ENCODE assay signal across 30 cellular contexts in the genomic region with DNA sequence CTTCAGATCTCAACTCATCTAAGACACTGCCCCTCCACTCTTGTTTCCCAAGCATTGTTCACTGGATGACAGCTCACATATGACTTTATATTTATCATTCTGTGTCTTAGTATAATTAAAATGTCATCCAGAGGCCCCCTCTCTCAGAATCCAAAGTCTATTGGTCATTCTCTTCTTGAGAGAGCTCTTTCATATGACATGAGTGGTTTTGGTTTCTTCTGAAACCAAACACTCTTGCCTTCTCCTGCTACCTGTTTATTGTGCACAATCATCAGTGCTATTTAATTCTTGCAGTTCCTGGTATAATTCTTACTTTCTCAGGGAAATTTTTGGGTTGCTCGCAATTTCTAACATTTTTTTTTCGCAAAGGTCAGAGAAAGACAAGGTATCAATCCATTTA.
"Had no signal": no experiment of that assay in that cellular context is flagged by ENCODE, and none has a peak within 500 bp of the region (broad histone marks: within the 10 kb centered on the region; RNA-seq: fewer than 3 reads in every experiment).

No MANE protein-coding gene starts in this region.

- H3K4me1 ChIP-seq: ascending aorta, breast epithelium, colonic mucosa had no signal

- H3K36me3 Mint-ChIP-seq: activated CD4-positive, alpha-beta memory T cell treated with anti-CD3 and anti-CD28 coated beads for 36 hours; activated naive CD4-positive, alpha-beta T cell treated with anti-CD3 and anti-CD28 coated beads, Interleukin-2, amount 10 ng/mL, durations not matched to agents 7 days and 5 days; activated naive CD4-positive, alpha-beta T cell treated with anti-CD3 and anti-CD28 coated beads, Interleukin-2, amount 50 U/mL, for 72 hours; activated naive CD8-positive, alpha-beta T cell treated with anti-CD3 and anti-CD28 coated beads, Interleukin-2, amount 10 ng/mL, durations not matched to agents 7 days and 5 days; brain had no signal

- H3K27me3 ChIP-seq: ascending aorta, breast epithelium, cardiac muscle cell, colonic mucosa had no signal

- H3K4me3 ChIP-seq: ascending aorta, breast epithelium, cardiac muscle cell, colonic mucosa had no signal

- H3K36me3 ChIP-seq: ascending aorta, breast epithelium, cardiac muscle cell, colonic mucosa had no signal

- H3K9me3 ChIP-seq: ascending aorta, breast epithelium, colonic mucosa had no signal

- ATAC-seq: activated CD4-positive, alpha-beta T cell treated with anti-CD3 and anti-CD28 coated beads for 36 hours; activated naive CD4-positive, alpha-beta T cell treated with anti-CD3 and anti-CD28 coated beads, Interleukin-2, amount 50 U/mL, for 72 hours; activated T-cell treated with anti-CD3 and anti-CD28 coated beads, Interleukin-2, amount 50 U/mL, for 72 hours; esophagus mucosa; T-helper 17 cell had no signal

- H3K27ac ChIP-seq: ascending aorta, breast epithelium, cardiac muscle cell, colonic mucosa had no signal

- DNase-seq: activated CD4-positive, alpha-beta memory T cell treated with anti-CD3 and anti-CD28 coated beads for 36 hours; activated CD4-positive, alpha-beta T cell treated with anti-CD3 and anti-CD28 coated beads for 36 hours; activated CD4-positive, alpha-beta T cell treated with anti-CD3 and anti-CD28 coated beads, Interleukin-2, amount 10 ng/mL, durations not matched to agents 24 days and 14 days; activated CD4-positive, CD25-positive, alpha-beta regulatory T cell; activated CD4-positive, CD25-positive, alpha-beta regulatory T cell treated with anti-CD3 and anti-CD28 coated beads, Interleukin-2, amount 50 U/mL, for 72 hours; activated CD8-positive, alpha-beta memory T cell treated with anti-CD3 and anti-CD28 coated beads, Interleukin-2, amount 50 U/mL, for 48 hours; activated gamma-delta T cell; activated naive CD4-positive, alpha-beta T cell; activated naive CD4-positive, alpha-beta T cell treated with anti-CD3 and anti-CD28 coated beads, Interleukin-2, amount 10 ng/mL, durations not matched to agents 7 days and 5 days; activated naive CD8-positive, alpha-beta T cell treated with anti-CD3 and anti-CD28 coated beads, Interleukin-2, amount 10 ng/mL, durations not matched to agents 7 days and 5 days; activated T-cell treated with anti-CD3 and anti-CD28 coated beads for 4 hours; activated T-cell treated with anti-CD3 and anti-CD28 coated beads, Interleukin-2, amount 50 U/mL, for 24 hours; activated T-cell treated with anti-CD3 and anti-CD28 coated beads, Interleukin-2, amount 50 U/mL, for 72 hours; central memory CD4-positive, alpha-beta T cell; cerebellar nuclear complex; colonic mucosa; effector CD8-positive, alpha-beta T cell; endodermal cell; foreskin fibroblast; head of caudate nucleus; T-helper 1 cell; T-helper 17 cell; T1000 had no signal

- H3K4me1 Mint-ChIP-seq: activated CD4-positive, alpha-beta T cell treated with anti-CD3 and anti-CD28 coated beads for 36 hours; activated CD4-positive, alpha-beta T cell treated with anti-CD3 and anti-CD28 coated beads, Interleukin-2, amount 10 ng/mL, durations not matched to agents 24 days and 14 days; activated naive CD4-positive, alpha-beta T cell treated with anti-CD3 and anti-CD28 coated beads, Interleukin-2, amount 10 ng/mL, durations not matched to agents 7 days and 5 days; activated naive CD8-positive, alpha-beta T cell treated with anti-CD3 and anti-CD28 coated beads, Interleukin-2, amount 10 ng/mL, durations not matched to agents 7 days and 5 days had no signal

- H3K27me3 Mint-ChIP-seq: activated CD4-positive, alpha-beta T cell treated with anti-CD3 and anti-CD28 coated beads, Interleukin-2, amount 10 ng/mL, durations not matched to agents 24 days and 14 days; activated naive CD4-positive, alpha-beta T cell treated with anti-CD3 and anti-CD28 coated beads, Interleukin-2, amount 10 ng/mL, durations not matched to agents 7 days and 5 days; brain had no signal

- H3K9me3 Mint-ChIP-seq: activated CD4-positive, alpha-beta memory T cell treated with anti-CD3 and anti-CD28 coated beads for 36 hours; activated CD4-positive, alpha-beta T cell treated with anti-CD3 and anti-CD28 coated beads, Interleukin-2, amount 10 ng/mL, durations not matched to agents 24 days and 14 days; activated naive CD4-positive, alpha-beta T cell treated with anti-CD3 and anti-CD28 coated beads, Interleukin-2, amount 10 ng/mL, durations not matched to agents 7 days and 5 days; activated naive CD4-positive, alpha-beta T cell treated with anti-CD3 and anti-CD28 coated beads, Interleukin-2, amount 50 U/mL, for 72 hours; activated naive CD8-positive, alpha-beta T cell treated with anti-CD3 and anti-CD28 coated beads, Interleukin-2, amount 10 ng/mL, durations not matched to agents 7 days and 5 days; activated T-cell treated with anti-CD3 and anti-CD28 coated beads, Interleukin-2, amount 50 U/mL, for 24 hours; activated T-cell treated with anti-CD3 and anti-CD28 coated beads, Interleukin-2, amount 50 U/mL, for 72 hours; endodermal cell; T-helper 2 cell treated with Interferon-gamma antibody and Interleukin-4, amounts not matched to agents 5 μg/mL and 100 μg/mL, for 36 hours had no signal

- H3K4me3 Mint-ChIP-seq: activated CD4-positive, alpha-beta memory T cell treated with anti-CD3 and anti-CD28 coated beads for 36 hours; activated CD4-positive, alpha-beta T cell treated with anti-CD3 and anti-CD28 coated beads for 36 hours; activated CD4-positive, alpha-beta T cell treated with anti-CD3 and anti-CD28 coated beads, Interleukin-2, amount 10 ng/mL, durations not matched to agents 24 days and 14 days; activated naive CD4-positive, alpha-beta T cell treated with anti-CD3 and anti-CD28 coated beads, Interleukin-2, amount 10 ng/mL, durations not matched to agents 7 days and 5 days; activated naive CD8-positive, alpha-beta T cell treated with anti-CD3 and anti-CD28 coated beads, Interleukin-2, amount 10 ng/mL, durations not matched to agents 7 days and 5 days; activated T-cell treated with anti-CD3 and anti-CD28 coated beads, Interleukin-2, amount 50 U/mL, for 24 hours; activated T-cell treated with anti-CD3 and anti-CD28 coated beads, Interleukin-2, amount 50 U/mL, for 72 hours; brain; endodermal cell; T-helper 17 cell; T-helper 2 cell treated with Interferon-gamma antibody and Interleukin-4, amounts not matched to agents 5 μg/mL and 100 μg/mL, for 36 hours had no signal

- H3K27ac Mint-ChIP-seq: activated CD4-positive, alpha-beta memory T cell treated with anti-CD3 and anti-CD28 coated beads for 36 hours; activated CD4-positive, alpha-beta T cell treated with anti-CD3 and anti-CD28 coated beads for 36 hours; activated CD4-positive, alpha-beta T cell treated with anti-CD3 and anti-CD28 coated beads, Interleukin-2, amount 10 ng/mL, durations not matched to agents 24 days and 14 days; activated naive CD4-positive, alpha-beta T cell treated with anti-CD3 and anti-CD28 coated beads, Interleukin-2, amount 10 ng/mL, durations not matched to agents 7 days and 5 days; activated naive CD4-positive, alpha-beta T cell treated with anti-CD3 and anti-CD28 coated beads, Interleukin-2, amount 50 U/mL, for 72 hours; activated naive CD8-positive, alpha-beta T cell treated with anti-CD3 and anti-CD28 coated beads, Interleukin-2, amount 10 ng/mL, durations not matched to agents 7 days and 5 days; activated T-cell treated with anti-CD3 and anti-CD28 coated beads, Interleukin-2, amount 50 U/mL, for 24 hours; activated T-cell treated with anti-CD3 and anti-CD28 coated beads, Interleukin-2, amount 50 U/mL, for 72 hours; brain; endodermal cell; T-helper 17 cell; T-helper 2 cell treated with Interferon-gamma antibody and Interleukin-4, amounts not matched to agents 5 μg/mL and 100 μg/mL, for 36 hours had no signal
